ENCODE assay signal across 16 cellular contexts in genomic region chr16:75107505-75107904, GRCh38. TPM values are rescaled to one million over a fixed set of nuclear protein-coding genes. Genes with fewer than 3 reads are reported as not detected.
DNase-seq lines count a peak whose midpoint lies in the region; ATAC-seq and TF ChIP-seq lines count a peak whose summit lies in the region.
"Had no signal": no experiment of that assay in that cellular context is flagged by ENCODE, and none has a peak within 500 bp of the region (broad histone marks: within the 10 kb centered on the region; RNA-seq: fewer than 3 reads in every experiment).

No MANE protein-coding gene starts in this region.

- peak overlapping the region; percentile 31 for H3K27ac ChIP-seq in AG04450 (ENCODE audit: low read depth, low read length)
- no peak overlapping the region for H3K27ac ChIP-seq in H9 (ENCODE audit: insufficient read length, low read depth, low read length)
- H3K27ac ChIP-seq in adrenal gland: peak overlapping the region in 3 of 5 donors; percentile 14 to 93 (median 77)
- peak overlapping the region; percentile 95 for H3K27ac ChIP-seq in psoas muscle
- no peak overlapping the region for H3K27ac ChIP-seq in osteoblast (ENCODE audit: low read depth, low read length)
- H3K27ac ChIP-seq: GM23248 had no signal

- H3K79me1 ChIP-seq in H9 (ENCODE audit: insufficient read depth, low read depth, low read length, poor library complexity, severe bottlenecking): no peaks in the 10 kb centered on the region

- ATAC-seq in psoas muscle: no peak
- ATAC-seq: right lobe of liver; stimulated activated memory B cell treated with anti-CD40 and anti-IgM and Interleukin-4, amounts not matched to agents 10 μg/mL and 1 μg/mL and 100 μg/mL, for 72 hours had no signal

- intact Hi-C loops in adrenal gland (cut with DNase I) (loop anchor here in 1 of 2 donors (10.0 kb wide), 1 partner anchor 53 kb away; no protein-coding TSS in a partner anchor), psoas muscle (cut with DNase I) (loop anchor here in 1 of 2 donors (5.0 kb wide), 1 partner anchor 45 kb away; no protein-coding TSS in a partner anchor)

- H3K4me3 ChIP-seq in AG04450 (ENCODE audit: low read depth, low read length) (no peak overlapping the region), adrenal gland (no peak overlapping the region), psoas muscle (peak overlapping the region; percentile 58), osteoblast (ENCODE audit: insufficient read depth, low read length) (no peak overlapping the region)
- H3K4me3 ChIP-seq: GM23248, right lobe of liver had no signal

- no peak overlapping the region; the same call in 1 of the 2 replicates for H3K14ac ChIP-seq in H9 (ENCODE audit: insufficient read depth, low read length)

- H3K4me3 Mint-ChIP-seq in H9 (no peak overlapping the region), glutamatergic neuron (ENCODE audit: unreplicated experiment) (no peak overlapping the region)
- H3K4me3 Mint-ChIP-seq: stimulated activated memory B cell treated with anti-CD40 and anti-IgM and Interleukin-4, amounts not matched to agents 10 μg/mL and 1 μg/mL and 100 μg/mL, for 72 hours had no signal

- no peaks in the 10 kb centered on the region for H3K27me3 ChIP-seq in AG04450 (ENCODE audit: control insufficient read depth, insufficient read depth, low read length)
- no peaks in the 10 kb centered on the region for H3K27me3 ChIP-seq in H9 (ENCODE audit: insufficient read depth, low read length)
- H3K27me3 ChIP-seq in adrenal gland: no peaks in the 10 kb centered on the region
- no peaks in the 10 kb centered on the region for H3K27me3 ChIP-seq in psoas muscle (ENCODE audit: insufficient read depth in 3 of 3, low read length in 2 of 3)
- H3K27me3 ChIP-seq in osteoblast (ENCODE audit: insufficient read depth, low read length): no peaks in the 10 kb centered on the region
- H3K27me3 ChIP-seq: right lobe of liver had no signal

- H2BK20ac ChIP-seq in H9 (ENCODE audit: low read depth, low read length, poor library complexity, severe bottlenecking): no peak overlapping the region

- no peak overlapping the region for H3K56ac ChIP-seq in H9 (ENCODE audit: insufficient read length, low read depth, low read length)

- H2BK15ac ChIP-seq in H9 (ENCODE audit: low read depth, low read length): no peak overlapping the region

- H3K27ac Mint-ChIP-seq in H9 (0 out of 7 replicates have a peak overlapping the region, but pooled peaks of 1 of the 3 experiments have one; percentile 36), glutamatergic neuron (ENCODE audit: unreplicated experiment) (no peak overlapping the region)

- H3K9me3 Mint-ChIP-seq in H9 (no peaks in the 10 kb centered on the region; a peak in 1 of 5 replicates), glutamatergic neuron (ENCODE audit: unreplicated experiment) (peaks cover 12% of the 10 kb centered on the region)

- no peak overlapping the region for H2AFZ ChIP-seq in H9 (ENCODE audit: low read length)
- H2AFZ ChIP-seq in osteoblast (ENCODE audit: low read length): no peak overlapping the region
- H2AFZ ChIP-seq: GM23248 had no signal

- no peak overlapping the region for H3K4ac ChIP-seq in H9 (ENCODE audit: low read depth, low read length)

- DNase-seq in AG04450 (ENCODE audit: low read depth, low spot score) (no peak), H9 (peak; percentile 20), adrenal gland (no peak), psoas muscle (no peak), osteoblast (ENCODE audit: insufficient read length, low spot score, missing footprints) (no peak), HuH-7 (ENCODE audit: low spot score) (no peak), NCI-H446 (lab: John Stamatoyannopoulos, UW) (no peak), glutamatergic neuron (no peak)
- DNase-seq: activated CD4-positive, CD25-positive, alpha-beta regulatory T cell; cortex of kidney; GM23248; NCI-H1105 treated with DMSO at 0.1 percent for 48 hours; NCI-H226 had no signal

- H3K79me2 ChIP-seq in H9 (ENCODE audit: insufficient read depth, low read length) (0 out of 2 replicates have a peak, but pooled peaks cover 1% of the 10 kb centered on the region), osteoblast (ENCODE audit: insufficient read depth, low read length) (peaks cover 2% of the 10 kb centered on the region)

- peaks cover 2% of the 10 kb centered on the region; the same call in 1 of the 2 replicates for H3K4me1 ChIP-seq in H9 (ENCODE audit: insufficient read depth, low read length)
- peaks cover 36 to 79% of the 10 kb centered on the region in 2 donors for H3K4me1 ChIP-seq in adrenal gland (replicated peaks in 1 of 2)
- peaks cover 75% of the 10 kb centered on the region for H3K4me1 ChIP-seq in psoas muscle
- H3K4me1 ChIP-seq in osteoblast (ENCODE audit: insufficient read depth, low read length): peaks cover 30% of the 10 kb centered on the region

- no peak for TF ChIP-seq POLR2A in adrenal gland (IDR thresholded peaks at IDR 0.05)

- POLR2A ChIA-PET in AG04450 (lab: Yijun Ruan, JAX): interaction anchor here (0.7 kb wide), 1 partner anchor 21 kb away, joined by 6 read pairs; no protein-coding TSS in a partner anchor

- no peak overlapping the region for H2BK120ac ChIP-seq in H9 (ENCODE audit: low read depth, low read length, poor library complexity, severe bottlenecking)

- peaks cover 35 to 46% of the 10 kb centered on the region in 2 experiments for H3K4me1 Mint-ChIP-seq in H9
- peaks cover 14% of the 10 kb centered on the region for H3K4me1 Mint-ChIP-seq in glutamatergic neuron (ENCODE audit: low read depth, unreplicated experiment)

- no peaks in the 10 kb centered on the region; the same call in 1 of the 2 replicates for H3K9me3 ChIP-seq in AG04450 (ENCODE audit: control insufficient read depth, insufficient read depth, low read length)
- H3K9me3 ChIP-seq in H9 (ENCODE audit: control insufficient read depth, low read depth, low read length): no peaks in the 10 kb centered on the region
- H3K9me3 ChIP-seq in adrenal gland (replicated peaks in 1 of 3): no peaks in the 10 kb centered on the region
- H3K9me3 ChIP-seq in psoas muscle: no peaks in the 10 kb centered on the region
- H3K9me3 ChIP-seq in osteoblast (ENCODE audit: low read depth, low read length): no peaks in the 10 kb centered on the region
- H3K9me3 ChIP-seq: right lobe of liver had no signal

- H3K4me2 ChIP-seq in H9 (ENCODE audit: insufficient read depth, insufficient read length, low read length): no peak overlapping the region
- H3K4me2 ChIP-seq in osteoblast (ENCODE audit: insufficient read depth, low read length): no peak overlapping the region

- CTCF ChIA-PET in AG04450 (lab: Charles Lee): interaction anchor here (2.6 kb wide), 1 partner anchor 109 kb away, joined by 13 read pairs; the partner anchor contains the start of gene ZNRF1

- no peak overlapping the region for H2BK5ac ChIP-seq in H9 (ENCODE audit: insufficient read length, low read length)

- no peak overlapping the region for H4K91ac ChIP-seq in H9 (ENCODE audit: insufficient read length, low read depth, low read length)

- H4K5ac ChIP-seq in H9 (ENCODE audit: insufficient read length, low read depth, low read length): no peak overlapping the region

- H2AK5ac ChIP-seq in H9 (ENCODE audit: insufficient read length, low read length): no peak overlapping the region

- no peaks in the 10 kb centered on the region for H3K23me2 ChIP-seq in H9 (ENCODE audit: insufficient read length, low read depth, low read length, poor library complexity, severe bottlenecking)

- no peak overlapping the region for H3K9ac ChIP-seq in H9 (ENCODE audit: extremely low read depth, insufficient read length, low read length)
- H3K9ac ChIP-seq: GM23248 had no signal

- H3T11ph ChIP-seq in H9 (ENCODE audit: low read length): no peak overlapping the region

- TF ChIP-seq CTCF in AG04450 (IDR thresholded peaks at IDR 0.05; ENCODE audit: low read depth, low read length) (no peak), H9 (conservative IDR thresholded peaks at IDR 0.05) (no peak), adrenal gland (IDR thresholded peaks at IDR 0.05) (no peak), psoas muscle (IDR thresholded peaks at IDR 0.05) (no peak), osteoblast (IDR thresholded peaks at IDR 0.05; ENCODE audit: extremely low read depth, low read depth, low read length) (no peak), glutamatergic neuron (IDR thresholded peaks at IDR 0.05; ENCODE audit: partially characterized antibody, unreplicated experiment) (no peak)

- no peak overlapping the region for H2BK12ac ChIP-seq in H9 (ENCODE audit: insufficient read length, low read depth, low read length)

- no peak overlapping the region for H3K23ac ChIP-seq in H9 (ENCODE audit: insufficient read length, low read depth, low read length)

- peaks cover 15 to 36% (median 32%) of the 10 kb centered on the region in 3 experiments; a peak in 6 of 7 replicates for H3K36me3 Mint-ChIP-seq in H9 (ENCODE audit: insufficient read depth in 1 of 3, low read depth in 3 of 3)
- H3K36me3 Mint-ChIP-seq in glutamatergic neuron (ENCODE audit: unreplicated experiment): peaks cover 11% of the 10 kb centered on the region
- H3K36me3 Mint-ChIP-seq: stimulated activated memory B cell treated with anti-CD40 and anti-IgM and Interleukin-4, amounts not matched to agents 10 μg/mL and 1 μg/mL and 100 μg/mL, for 72 hours had no signal

- no peaks in the 10 kb centered on the region for H3K36me3 ChIP-seq in adrenal gland (replicated peaks in 1 of 2)
- H3K36me3 ChIP-seq in psoas muscle (ENCODE audit: insufficient read depth in 1 of 2, low read depth in 1 of 2): peaks cover 0 to 5% of the 10 kb centered on the region in 2 donors
- H3K36me3 ChIP-seq in osteoblast (ENCODE audit: insufficient read depth, low read length): no peaks in the 10 kb centered on the region
- H3K36me3 ChIP-seq: right lobe of liver had no signal

- no CpG with 5 or more reads among the region's 10 CpGs for WGBS in H9 (ENCODE audit: extremely low coverage, insufficient read length, low lambda C conversion rate)
- WGBS in adrenal gland, 4 donors: 76 to 86% (median 79%) methylated on average over 9 to 10 of the region's 10 CpGs
- 40 to 43% (median 42%) methylated on average over 9 to 10 of the region's 10 CpGs for WGBS in psoas muscle, 3 donors

- H4K8ac ChIP-seq in H9 (replicated peaks; ENCODE audit: insufficient read length, low read depth, low read length): no peak overlapping the region

- H3K18ac ChIP-seq in H9 (ENCODE audit: insufficient read length, low read depth, low read length): no peak overlapping the region

- H4K20me1 ChIP-seq in H9 (ENCODE audit: control insufficient read depth, insufficient read depth, insufficient read length) (no peaks in the 10 kb centered on the region), osteoblast (ENCODE audit: insufficient read depth, low read length) (peaks cover 20% of the 10 kb centered on the region)

- H3K27me3 Mint-ChIP-seq in H9 (ENCODE audit: low read depth) (peaks cover 3% of the 10 kb centered on the region), glutamatergic neuron (ENCODE audit: unreplicated experiment) (peaks cover 11% of the 10 kb centered on the region)

RNA-seq across cellular contexts. Expression of gene LDHD, which starts 9.1 kb away (rescaled TPM):
- polyA plus RNA-seq in AG04450 (2011; rRNA removed) (0.38 and 0.51 TPM in 2 replicates), adrenal gland (10 to 100 TPM; 11.8 to 18.9 (median 12.1) TPM), psoas muscle (10 to 100 TPM; 20.5 to 37.5 (median 27.8) TPM)
- polyA minus RNA-seq in AG04450 (2011; rRNA and poly(A)+ RNA removed): 0.35 and 0.41 TPM in 2 replicates
- total RNA-seq in H9 (2021) (14.5 and 14.7 TPM in 2 replicates), adrenal gland (10 to 100 TPM; 15.9 to 46.0 (median 23.4) TPM), psoas muscle (10 to 100 TPM; 26.2 to 66.6 (median 41.3) TPM), osteoblast (2.7 and 3.6 TPM in 2 replicates), glutamatergic neuron (ENCODE audit: unreplicated experiment) (not detected)
- polyA plus RNA-seq: neural cell had no signal

RNA-seq across cellular contexts. Expression of gene ZFP1, which starts 40.8 kb away (rescaled TPM):
- polyA plus RNA-seq in AG04450 (2011; rRNA removed): 8.5 and 11.6 TPM in 2 replicates
- polyA minus RNA-seq in AG04450 (2011; rRNA and poly(A)+ RNA removed): 7.0 and 11.1 TPM in 2 replicates
- total RNA-seq in H9 (2021): 13.7 and 15.3 TPM in 2 replicates
- 10 to 100 TPM in 2 of 8 donors, 1 to 10 TPM in 6; 5.9 to 15.1 (median 8.7) TPM for total RNA-seq in adrenal gland
- 10 to 100 TPM in 1 of 3 donors, 1 to 10 TPM in 2; 4.5 to 10.5 (median 6.9) TPM for polyA plus RNA-seq in adrenal gland
- total RNA-seq in psoas muscle: 1 to 10 TPM; 6.0 to 8.1 (median 6.4) TPM
- 10 to 100 TPM in 1 of 3 donors, 1 to 10 TPM in 2; 3.4 to 10.4 (median 4.5) TPM for polyA plus RNA-seq in psoas muscle
- 12.7 TPM in 2 replicates for total RNA-seq in osteoblast
- total RNA-seq in glutamatergic neuron (ENCODE audit: unreplicated experiment): 16.1 TPM

Comparison
In these comparisons a context has a peak if more than half of its experiments do, and no peak if none do; other contexts are left out.
1. H3K27ac ChIP-seq: peak in AG04450 (single experiment), adrenal gland (3 of 5) and psoas muscle (single experiment); none in H9 (single experiment) and osteoblast (single experiment).